Comparison of ENCODE assay signal across 8 cellular contexts in genomic region chr6:7262037-7262461, GRCh38. TPM values are rescaled to one million over a fixed set of nuclear protein-coding genes. Genes with fewer than 3 reads are reported as not detected.
DNase-seq lines count a peak whose midpoint lies in the region; ATAC-seq, FAIRE-seq and TF ChIP-seq lines count a peak whose summit lies in the region.

No MANE protein-coding gene starts in this region.

- CTCF ChIA-PET in PC-9 (lab: Charles Lee), result interaction anchor here (0.5 to 0.6 kb wide), 2 partner anchors 538 to 565 kb away, joined by 3 read pairs; no protein-coding TSS in a partner anchor

- H2AFZ ChIP-seq in PC-9, result 0 out of 2 replicates have a peak overlapping the region, but pooled peaks have one; percentile 93

- intact Hi-C loops in PC-9 (cut with micrococcal nuclease; ENCODE audit: unreplicated experiment), result loop anchor here (10.0 kb wide), 1 partner anchor 803 kb away; the partner anchor contains the start of gene BLOC1S5
- intact Hi-C loops in pancreas (cut with DNase I), result no loop called here

- WGBS in pancreas, 2 donors, result 24 to 38% methylated on average over 9 of the region's 9 CpGs

- H3K27me3 ChIP-seq in H7 (ENCODE audit: control insufficient read depth, insufficient read depth, low read length) (no peaks in the 10 kb centered on the region), PC-9 (ENCODE audit: insufficient read depth, low read depth) (no peaks in the 10 kb centered on the region), pancreas (no peaks in the 10 kb centered on the region)

- no peaks in the 10 kb centered on the region for H3K79me2 ChIP-seq in PC-9 (ENCODE audit: low read depth)

- peak overlapping the region; percentile 85 for H3K4me2 ChIP-seq in PC-9

- POLR2A ChIA-PET in PC-9 (lab: Charles Lee; ENCODE audit: unreplicated experiment), result interaction anchor here (0.6 kb wide), 2 partner anchors 550 to 993 kb away, joined by 3 to 4 read pairs; no protein-coding TSS in a partner anchor

- DNase-seq in H7 (peak; percentile 83), PC-9 (peak in 1 of 2 experiments; percentile 39), fibroblast of pulmonary artery (ENCODE audit: low read depth) (no peak), pancreas (peak in 4 of 6 donors; percentile 39 to 78 (median 56)), cortex of kidney (lab: John Stamatoyannopoulos, UW) (no peak), dedifferentiated amniotic fluid mesenchymal stem cell (ENCODE audit: extremely low spot score) (no peak)
- no peak for DNase-seq in activated CD4-positive, alpha-beta T cell treated with anti-CD3 and anti-CD28 coated beads for 4 hours

- no TSS peak for BruUV-seq in PC-9 (replicated peaks; lab: Mats Ljungman, UMichigan)

- H3K36me3 ChIP-seq in H7 (replicated peaks; ENCODE audit: control insufficient read depth, insufficient read depth, low read length) (no peaks in the 10 kb centered on the region), PC-9 (ENCODE audit: low read depth) (no peaks in the 10 kb centered on the region), pancreas (no peaks in the 10 kb centered on the region)

- H3K9me3 ChIP-seq in PC-9 (ENCODE audit: insufficient read depth, low read depth), result no peaks in the 10 kb centered on the region
- H3K9me3 ChIP-seq in pancreas, result no peaks in the 10 kb centered on the region

- H4K20me1 ChIP-seq in PC-9 (ENCODE audit: insufficient read depth), result no peaks in the 10 kb centered on the region

- peaks cover under 1% of the 10 kb centered on the region; the same call in 1 of the 2 replicates for H3F3A ChIP-seq in PC-9 (ENCODE audit: insufficient read depth, low read depth)

- no peak for TF ChIP-seq CTCF in PC-9 (conservative IDR thresholded peaks at IDR 0.05)
- no peak for TF ChIP-seq CTCF in fibroblast of pulmonary artery (IDR thresholded peaks at IDR 0.05; ENCODE audit: low read length, missing control alignments)
- TF ChIP-seq CTCF in pancreas (IDR thresholded peaks at IDR 0.05), result no peak

- ATAC-seq in pancreas (peak; percentile 7 to 36 (median 24)), GM21390 (IDR thresholded peaks at IDR 0.05; ENCODE audit: unreplicated experiment) (no peak)

- FAIRE-seq in pancreas (lab: Jason Lieb, UNC), result no peak

- no peaks in the 10 kb centered on the region for H3K9me2 ChIP-seq in PC-9 (ENCODE audit: insufficient read depth)

- peak overlapping the region; percentile 79 for H3K4me3 ChIP-seq in H7 (ENCODE audit: insufficient read depth, low read depth, low read length)
- peak overlapping the region; percentile 62; the same call in 1 of the 2 replicates for H3K4me3 ChIP-seq in PC-9
- H3K4me3 ChIP-seq in fibroblast of pulmonary artery (replicated peaks; ENCODE audit: low read depth, low read length), result peak overlapping the region; percentile 77
- H3K4me3 ChIP-seq in pancreas, result peak overlapping the region in 2 of 4 donors; percentile 49 to 51

- H3K4me1 ChIP-seq in PC-9 (replicated peaks; ENCODE audit: insufficient read depth), result peaks cover 7% of the 10 kb centered on the region
- peaks cover 5 to 9% (median 6%) of the 10 kb centered on the region in 3 donors for H3K4me1 ChIP-seq in pancreas

- no peak overlapping the region for H3K27ac ChIP-seq in PC-9
- H3K27ac ChIP-seq in pancreas, result peak overlapping the region in 1 of 4 donors; percentile 86

RNA-seq across cellular contexts. Expression of gene SSR1, which starts 51.0 kb away (rescaled TPM):
- total RNA-seq in H7 (2014; rRNA removed; shearing (Covaris generic)), result 49.6 and 55.3 TPM in 2 replicates
- total RNA-seq in PC-9 (2021) (104 and 118 TPM in 2 replicates), pancreas (100 to 1,000 TPM in 3 of 6 donors, 10 to 100 TPM in 3; 64.3 to 138 (median 109) TPM)
- polyA plus RNA-seq in pancreas, result 10 to 100 TPM; 11.5 to 37.0 TPM

Comparison
In these comparisons a context has a peak if more than half of its experiments do, and no peak if none do; other contexts are left out.
1. DNase-seq: peak in H7 (single experiment) and pancreas (4 of 6); none in fibroblast of pulmonary artery (single experiment), cortex of kidney (single experiment), dedifferentiated amniotic fluid mesenchymal stem cell (single experiment) and activated CD4-positive, alpha-beta T cell treated with anti-CD3 and anti-CD28 coated beads for 4 hours (0 of 2).